Comparison of ENCODE assay signal across 1 cellular context in genomic region chr4:110508827-110509446, GRCh38.
A peak's percentile ranks its signal among the peaks of the same experiment; 100 is the strongest.
TF ChIP-seq lines count a peak whose summit lies in the region.

No MANE protein-coding gene starts in this region.

TF ChIP-seq in K562, 482 proteins besides CTCF, POLR2A, EP300 and RAD21 (continued from another document):
- TF ChIP-seq SPI1 (IDR thresholded peaks at IDR 0.05; ENCODE audit: borderline replicate concordance, low read depth, low read length) (no peak), MEIS2 (IDR thresholded peaks at IDR 0.05; ENCODE audit: partially characterized antibody) (peak; percentile 38), U2AF2 (optimal IDR thresholded peaks at IDR 0.05; ENCODE audit: low read depth, low read length) (no peak)
